17 cellular contexts compared by ENCODE assay signal in genomic region chr6:82166493-82166892, GRCh38.
A peak's percentile ranks its signal among the peaks of the same experiment; 100 is the strongest.
DNase-seq lines count a peak whose midpoint lies in the region; ATAC-seq and TF ChIP-seq lines count a peak whose summit lies in the region.
"Had no signal": no experiment of that assay in that cellular context is flagged by ENCODE, and none has a peak within 500 bp of the region (broad histone marks: within the 10 kb centered on the region; RNA-seq: fewer than 3 reads in every experiment).

No MANE protein-coding gene starts in this region.

- H3K79me2 ChIP-seq in SK-N-SH (ENCODE audit: insufficient read depth) = no peaks in the 10 kb centered on the region
- no peaks in the 10 kb centered on the region for H3K79me2 ChIP-seq in osteoblast (ENCODE audit: insufficient read depth, low read length)
- no peaks in the 10 kb centered on the region for H3K79me2 ChIP-seq in MM.1S (ENCODE audit: low read length)

- H3K4me3 ChIP-seq in SK-N-SH (ENCODE audit: low read depth in 2 of 2, low read length in 1 of 2) (no peak overlapping the region), heart left ventricle (no peak overlapping the region), osteoblast (ENCODE audit: insufficient read depth, low read length) (no peak overlapping the region), MM.1S (ENCODE audit: low read length) (no peak overlapping the region)
- H3K4me3 ChIP-seq: A549, GM23248 had no signal

- no peak for TF ChIP-seq CTCF in SK-N-SH (IDR thresholded peaks at IDR 0.05)
- TF ChIP-seq CTCF in heart left ventricle (IDR thresholded peaks at IDR 0.05) = no peak
- TF ChIP-seq CTCF in osteoblast (IDR thresholded peaks at IDR 0.05; ENCODE audit: extremely low read depth, low read depth, low read length) = no peak
- TF ChIP-seq CTCF in MM.1S (IDR thresholded peaks at IDR 0.05; ENCODE audit: low read length) = no peak

- TF ChIP-seq EP300 in SK-N-SH (IDR thresholded peaks at IDR 0.05; ENCODE audit: borderline replicate concordance in 1 of 2, low read depth in 1 of 2, low read length in 1 of 2) = no peak

- H4K20me1 ChIP-seq in SK-N-SH (ENCODE audit: insufficient read depth) = no peaks in the 10 kb centered on the region
- no peaks in the 10 kb centered on the region for H4K20me1 ChIP-seq in osteoblast (ENCODE audit: insufficient read depth, low read length)
- H4K20me1 ChIP-seq in MM.1S (ENCODE audit: insufficient read depth, low read length) = no peaks in the 10 kb centered on the region

- no peak overlapping the region for H2AFZ ChIP-seq in SK-N-SH (ENCODE audit: low read depth)
- H2AFZ ChIP-seq in osteoblast (ENCODE audit: low read length) = no peak overlapping the region
- no peak overlapping the region for H2AFZ ChIP-seq in MM.1S (ENCODE audit: low read length)
- H2AFZ ChIP-seq: GM23248 had no signal

- no peak for TF ChIP-seq POLR2A in heart left ventricle (IDR thresholded peaks at IDR 0.05)

- H3K9ac ChIP-seq in SK-N-SH = no peak overlapping the region
- no peak overlapping the region for H3K9ac ChIP-seq in MM.1S (ENCODE audit: low read length)
- H3K9ac ChIP-seq: GM23248 had no signal

- H3F3A ChIP-seq in SK-N-SH (replicated peaks; ENCODE audit: insufficient read depth) = peaks cover 14% of the 10 kb centered on the region
- no peaks in the 10 kb centered on the region for H3F3A ChIP-seq in MM.1S (ENCODE audit: insufficient read depth, low read length)

- POLR2A ChIA-PET in SK-N-SH (lab: Yijun Ruan, JAX) = no interaction called here

- H3K27ac ChIP-seq in SK-N-SH (ENCODE audit: low read depth in 2 of 2, low read length in 1 of 2) (peak overlapping the region in 1 of 2 experiments; percentile 36; a peak in 1 of 4 replicates), heart left ventricle (peak overlapping the region; percentile 17 to 84 (median 75)), osteoblast (ENCODE audit: low read depth, low read length) (no peak overlapping the region), MM.1S (ENCODE audit: low read length) (no peak overlapping the region)
- H3K27ac ChIP-seq: 22Rv1, A549, C4-2B, GM23248 had no signal

- H3K9me3 ChIP-seq in SK-N-SH (no peaks in the 10 kb centered on the region), heart left ventricle (peaks cover 0 to 6% (median 0%) of the 10 kb centered on the region in 12 donors), osteoblast (ENCODE audit: low read depth, low read length) (no peaks in the 10 kb centered on the region), MM.1S (replicated peaks; ENCODE audit: insufficient read depth, low read length) (no peaks in the 10 kb centered on the region)
- H3K9me3 ChIP-seq: A549 had no signal

- peaks cover 0 to 11% of the 10 kb centered on the region in 2 experiments; a peak in 2 of 4 replicates for H3K4me1 ChIP-seq in SK-N-SH (ENCODE audit: control insufficient read depth in 1 of 2, insufficient read depth in 2 of 2, low read depth in 1 of 2, low read length in 1 of 2)
- peaks cover 0 to 14% (median 0%) of the 10 kb centered on the region in 12 donors for H3K4me1 ChIP-seq in heart left ventricle
- H3K4me1 ChIP-seq in osteoblast (ENCODE audit: insufficient read depth, low read length) = no peaks in the 10 kb centered on the region
- no peaks in the 10 kb centered on the region for H3K4me1 ChIP-seq in MM.1S (ENCODE audit: low read length)
- H3K4me1 ChIP-seq: A549 had no signal

- peaks cover 44 to 78% of the 10 kb centered on the region in 2 experiments for H3K36me3 ChIP-seq in SK-N-SH (replicated peaks in 1 of 2; ENCODE audit: control insufficient read depth in 1 of 2, insufficient read depth in 2 of 2, low read length in 1 of 2)
- peaks cover 0 to 42% (median 22%) of the 10 kb centered on the region in 9 donors for H3K36me3 ChIP-seq in heart left ventricle
- H3K36me3 ChIP-seq in osteoblast (ENCODE audit: insufficient read depth, low read length) = peaks cover 16% of the 10 kb centered on the region
- peaks cover 3% of the 10 kb centered on the region for H3K36me3 ChIP-seq in MM.1S (replicated peaks; ENCODE audit: insufficient read depth, low read length)

- TF ChIP-seq RAD21 in SK-N-SH (IDR thresholded peaks at IDR 0.05; ENCODE audit: low read length) = no peak

- H3K4me2 ChIP-seq in SK-N-SH (no peak overlapping the region), osteoblast (ENCODE audit: insufficient read depth, low read length) (no peak overlapping the region), MM.1S (ENCODE audit: low read depth, low read length) (no peak overlapping the region)
- H3K4me2 ChIP-seq: A549 had no signal

- H3K9me2 ChIP-seq in SK-N-SH = no peaks in the 10 kb centered on the region
- H3K9me2 ChIP-seq in MM.1S (replicated peaks; ENCODE audit: insufficient read depth, low read length) = no peaks in the 10 kb centered on the region

- DNase-seq in SK-N-SH = peak; percentile 3
- DNase-seq in heart left ventricle = peak in 3 of 5 donors; percentile 25 to 43 (median 36)
- peak; percentile 37 for DNase-seq in left ventricle myocardium superior
- DNase-seq in osteoblast (ENCODE audit: insufficient read length, low spot score, missing footprints) = peak; percentile 25
- DNase-seq in MM.1S = no peak
- DNase-seq: AML-193; CD4-positive, alpha-beta memory T cell; DMS153; DMS79; GDM1; GM23248; HCEC 1CT had no signal

- CTCF ChIA-PET in SK-N-SH (lab: Yijun Ruan, JAX) = interaction anchor here (1.3 kb wide), 1 partner anchor 11 kb away, joined by 3 read pairs; no protein-coding TSS in a partner anchor

- no peaks in the 10 kb centered on the region for H3K27me3 ChIP-seq in SK-N-SH (ENCODE audit: insufficient read depth)
- no peaks in the 10 kb centered on the region for H3K27me3 ChIP-seq in heart left ventricle
- no peaks in the 10 kb centered on the region for H3K27me3 ChIP-seq in osteoblast (ENCODE audit: insufficient read depth, low read length)
- H3K27me3 ChIP-seq in MM.1S (replicated peaks; ENCODE audit: insufficient read depth, low read length) = no peaks in the 10 kb centered on the region

- 97% methylated on average over 5 of the region's 5 CpGs for WGBS in SK-N-SH (ENCODE audit: low lambda C conversion rate)
- 57 to 67% (median 58%) methylated on average over 5 of the region's 5 CpGs for WGBS in heart left ventricle, 4 donors

- intact Hi-C loops in heart left ventricle (cut with DNase I) (loop anchor here in 1 of 10 donors (1.0 kb wide), 1 partner anchor 22 kb away; no protein-coding TSS in a partner anchor), left ventricle myocardium superior (cut with micrococcal nuclease) (no loop called here)

- ATAC-seq in SK-N-SH treated with all-trans-retinoic acid at 6 μM for 48 hours (no peak), heart left ventricle (peak; percentile 77 to 94 (median 88)), left ventricle myocardium superior (peak; percentile 95), HG03135 (IDR thresholded peaks at IDR 0.05; ENCODE audit: unreplicated experiment) (no peak)
- ATAC-seq: A549 had no signal

TF ChIP-seq in SK-N-SH, 30 proteins besides CTCF, POLR2A, EP300 and RAD21 (continues in another document):
- TF ChIP-seq MXI1 (IDR thresholded peaks at IDR 0.05; ENCODE audit: low read depth, low read length) (no peak), FOSL2 (IDR thresholded peaks at IDR 0.05; ENCODE audit: borderline replicate concordance, low read depth) (no peak), POLR2AphosphoS5 (IDR thresholded peaks at IDR 0.05; ENCODE audit: low read depth, low read length) (no peak), FOXM1 (IDR thresholded peaks at IDR 0.05; ENCODE audit: low read depth) (no peak), USF1 (IDR thresholded peaks at IDR 0.05; ENCODE audit: borderline replicate concordance, low read depth) (no peak), PBX3 (IDR thresholded peaks at IDR 0.05) (no peak), TCF12 (IDR thresholded peaks at IDR 0.05) (no peak)

TF ChIP-seq in SK-N-SH treated with all-trans-retinoic acid at 6 μM for 48 hours, 23 proteins besides CTCF, POLR2A, EP300 and RAD21 (continues in another document):
- TF ChIP-seq PPARA (CRISPR knock-in tag; IDR thresholded peaks at IDR 0.05; ENCODE audit: borderline replicate concordance) (no peak), ARNTL (CRISPR knock-in tag; IDR thresholded peaks at IDR 0.05; ENCODE audit: borderline replicate concordance, low read depth) (no peak), CSRNP3 (CRISPR knock-in tag; IDR thresholded peaks at IDR 0.05) (no peak), ZC3H10 (CRISPR knock-in tag; IDR thresholded peaks at IDR 0.05) (no peak), GLIS3 (CRISPR knock-in tag; IDR thresholded peaks at IDR 0.05) (no peak), CREB5 (CRISPR knock-in tag; IDR thresholded peaks at IDR 0.05; ENCODE audit: low read depth) (no peak), BACH2 (CRISPR knock-in tag; IDR thresholded peaks at IDR 0.05; ENCODE audit: borderline replicate concordance) (no peak), TOX (CRISPR knock-in tag; IDR thresholded peaks at IDR 0.05; ENCODE audit: borderline replicate concordance) (no peak), SNAI2 (CRISPR knock-in tag; IDR thresholded peaks at IDR 0.05) (no peak), ZNF8 (CRISPR knock-in tag; IDR thresholded peaks at IDR 0.05) (no peak), ESRRG (CRISPR knock-in tag; IDR thresholded peaks at IDR 0.05) (no peak), TCF4 (CRISPR knock-in tag; IDR thresholded peaks at IDR 0.05; ENCODE audit: borderline replicate concordance) (no peak), ZFP3 (CRISPR knock-in tag; IDR thresholded peaks at IDR 0.05) (no peak), RARB (CRISPR knock-in tag; IDR thresholded peaks at IDR 0.05) (no peak), ISL1 (CRISPR knock-in tag; IDR thresholded peaks at IDR 0.05) (no peak)

Comparison
In these comparisons a context has a peak if more than half of its experiments do, and no peak if none do; other contexts are left out.
1. H3K27ac ChIP-seq: peak in heart left ventricle (12 of 12); none in osteoblast (single experiment) and MM.1S (single experiment).
2. ATAC-seq: peak in heart left ventricle (4 of 4) and left ventricle myocardium superior (single experiment); none in SK-N-SH treated with all-trans-retinoic acid at 6 μM for 48 hours (single experiment) and HG03135 (single experiment).